Comparison of ENCODE assay signal across 8 cellular contexts in genomic region chr2:32063310-32064020, GRCh38. TPM values are rescaled to one million over a fixed set of nuclear protein-coding genes. Genes with fewer than 3 reads are reported as not detected.
DNase-seq lines count a peak whose midpoint lies in the region; ATAC-seq and TF ChIP-seq lines count a peak whose summit lies in the region.

Gene SPAST (plus strand): TSS chr2:32063556. CDS start chr2:32063832, 276 bp downstream.

- peak within 1 kb of the TSS; percentile 90 to 98 (median 94) for H3K27ac Mint-ChIP-seq in naive B cell
- peak within 1 kb of the TSS; percentile 83 for H3K27ac Mint-ChIP-seq in stimulated activated memory B cell treated with anti-CD40 and anti-IgM and Interleukin-4, amounts not matched to agents 10 μg/mL and 1 μg/mL and 100 μg/mL, for 72 hours

- no peaks in the 10 kb centered on the region for H3K27me3 Mint-ChIP-seq in naive B cell
- no peaks in the 10 kb centered on the region for H3K27me3 Mint-ChIP-seq in stimulated activated memory B cell treated with anti-CD40 and anti-IgM and Interleukin-4, amounts not matched to agents 10 μg/mL and 1 μg/mL and 100 μg/mL, for 72 hours

- no peaks in the 10 kb centered on the region for H3K36me3 Mint-ChIP-seq in naive B cell
- no peaks in the 10 kb centered on the region for H3K36me3 Mint-ChIP-seq in stimulated activated memory B cell treated with anti-CD40 and anti-IgM and Interleukin-4, amounts not matched to agents 10 μg/mL and 1 μg/mL and 100 μg/mL, for 72 hours

- DNase-seq in ELF-1 (ENCODE audit: low read depth, low spot score) = peak; percentile 99
- DNase-seq in GOT3 (lab: John Stamatoyannopoulos, UW) = peak; percentile 88
- DNase-seq in RPMI8226 = peak; percentile 98
- peak; percentile 90 to 95 for DNase-seq in activated T-helper 1 cell treated with anti-CD3 and anti-CD28 coated beads, Interleukin-2, amount 50 U/mL, for 16 hours (ENCODE audit: low read depth in 1 of 2, low spot score in 1 of 2)
- peak; percentile 96 for DNase-seq in fibroblast of gingiva (ENCODE audit: low read depth)
- peak; percentile 97 for DNase-seq in naive B cell

- TF ChIP-seq CTCF in LNCAP (IDR thresholded peaks at IDR 0.05) = peak; percentile 18; the same call in 1 of the 2 replicates

- peaks cover 19 to 35% (median 34%) of the 10 kb centered on the region in 3 donors for H3K4me1 Mint-ChIP-seq in naive B cell
- peaks cover 34% of the 10 kb centered on the region for H3K4me1 Mint-ChIP-seq in stimulated activated memory B cell treated with anti-CD40 and anti-IgM and Interleukin-4, amounts not matched to agents 10 μg/mL and 1 μg/mL and 100 μg/mL, for 72 hours

- H3K9me3 Mint-ChIP-seq in naive B cell = no peaks in the 10 kb centered on the region
- H3K9me3 Mint-ChIP-seq in stimulated activated memory B cell treated with anti-CD40 and anti-IgM and Interleukin-4, amounts not matched to agents 10 μg/mL and 1 μg/mL and 100 μg/mL, for 72 hours = no peaks in the 10 kb centered on the region

- H3K4me3 Mint-ChIP-seq in naive B cell = peak within 1 kb of the TSS; percentile 98 to 100 (median 99)
- peak within 1 kb of the TSS; percentile 86 for H3K4me3 Mint-ChIP-seq in stimulated activated memory B cell treated with anti-CD40 and anti-IgM and Interleukin-4, amounts not matched to agents 10 μg/mL and 1 μg/mL and 100 μg/mL, for 72 hours

- ATAC-seq in naive B cell (ENCODE audit: low read depth in 2 of 2) = peak; percentile 84 to 85
- peak; percentile 98 for ATAC-seq in stimulated activated memory B cell treated with anti-CD40 and anti-IgM and Interleukin-4, amounts not matched to agents 10 μg/mL and 1 μg/mL and 100 μg/mL, for 72 hours

RNA-seq across cellular contexts. Expression of gene SPAST, which starts in this region (rescaled TPM):
- 10 to 100 TPM; 15.6 to 19.5 (median 16.4) TPM for polyA plus RNA-seq in naive B cell (ENCODE audit: low read depth in 6 of 6)

Comparison
In these comparisons a context has a peak if more than half of its experiments do, and no peak if none do; other contexts are left out.
1. Peak in every context shown above with its lines: DNase-seq and ATAC-seq.